17 cellular contexts compared by ENCODE assay signal in genomic region chr21:33069243-33069642, GRCh38. TPM values are rescaled to one million over a fixed set of nuclear protein-coding genes. Genes with fewer than 3 reads are reported as not detected.
DNase-seq lines count a peak whose midpoint lies in the region; ATAC-seq, FAIRE-seq and TF ChIP-seq lines count a peak whose summit lies in the region.
"Had no signal": no experiment of that assay in that cellular context is flagged by ENCODE, and none has a peak within 500 bp of the region (broad histone marks: within the 10 kb centered on the region; RNA-seq: fewer than 3 reads in every experiment).

No MANE protein-coding gene starts in this region.

- CTCF ChIA-PET in CD4-positive, alpha-beta memory T cell (lab: Charles Lee; ENCODE audit: partially characterized antibody) = no interaction called here

- H4K20me1 ChIP-seq in astrocyte (ENCODE audit: insufficient read depth, low read length) = no peaks in the 10 kb centered on the region

- H3K4me3 ChIP-seq in CD4-positive, alpha-beta memory T cell (ENCODE audit: low read length in 2 of 2) = no peak overlapping the region
- H3K4me3 ChIP-seq in astrocyte (ENCODE audit: insufficient read depth, low read depth, low read length) = no peak overlapping the region
- H3K4me3 ChIP-seq: GM23248, mucosa of descending colon had no signal

- H3K4me2 ChIP-seq in astrocyte (ENCODE audit: low read length) = no peak overlapping the region

- H3K4me1 ChIP-seq in CD4-positive, alpha-beta memory T cell (ENCODE audit: insufficient read depth, low read length) = peaks cover 15% of the 10 kb centered on the region
- no peaks in the 10 kb centered on the region for H3K4me1 ChIP-seq in astrocyte (ENCODE audit: insufficient read depth, low read length)

- peaks cover 57 to 64% of the 10 kb centered on the region in 2 donors for H3K27me3 Mint-ChIP-seq in CD4-positive, alpha-beta memory T cell
- H3K27me3 Mint-ChIP-seq in IgD-negative memory B cell (peaks cover 57% of the 10 kb centered on the region), astrocyte (ENCODE audit: low read depth, unreplicated experiment) (peaks cover 71% of the 10 kb centered on the region), natural killer cell (ENCODE audit: low read depth in 2 of 2) (peaks cover 67 to 70% of the 10 kb centered on the region in 2 donors)

- TF ChIP-seq CTCF in astrocyte (IDR thresholded peaks at IDR 0.05; ENCODE audit: insufficient read depth, low read depth, low read length) (no peak), natural killer cell (IDR thresholded peaks at IDR 0.05) (no peak)

- H3K36me3 ChIP-seq in CD4-positive, alpha-beta memory T cell (ENCODE audit: insufficient read depth, low read length) = no peaks in the 10 kb centered on the region
- no peaks in the 10 kb centered on the region for H3K36me3 ChIP-seq in astrocyte (ENCODE audit: insufficient read depth, low read length)
- H3K36me3 ChIP-seq: heart left ventricle, pancreas, upper lobe of left lung had no signal

- ATAC-seq in natural killer cell = no peak
- ATAC-seq in GM21390 (IDR thresholded peaks at IDR 0.05; ENCODE audit: unreplicated experiment) = no peak

- no peaks in the 10 kb centered on the region for H3K9me3 ChIP-seq in CD4-positive, alpha-beta memory T cell (ENCODE audit: control insufficient read depth in 1 of 2, low read length in 2 of 2)
- peaks cover 6% of the 10 kb centered on the region for H3K9me3 ChIP-seq in astrocyte (ENCODE audit: insufficient read depth, low read depth, low read length)
- H3K9me3 ChIP-seq: mucosa of descending colon, pancreas had no signal

- peaks cover 0 to 12% (median 4%) of the 10 kb centered on the region in 8 donors for H3K9me3 Mint-ChIP-seq in CD4-positive, alpha-beta memory T cell
- peaks cover 0 to 4% (median 4%) of the 10 kb centered on the region in 3 donors for H3K9me3 Mint-ChIP-seq in IgD-negative memory B cell
- peaks cover 9% of the 10 kb centered on the region for H3K9me3 Mint-ChIP-seq in astrocyte (ENCODE audit: unreplicated experiment)
- H3K9me3 Mint-ChIP-seq in natural killer cell = no peaks in the 10 kb centered on the region
- H3K9me3 Mint-ChIP-seq: activated CD4-positive, alpha-beta memory T cell treated with anti-CD3 and anti-CD28 coated beads, Interleukin-2, amount 10 ng/mL, durations not matched to agents 7 days and 5 days; stimulated activated naive CD8-positive, alpha-beta T cell treated with anti-CD3 and anti-CD28 coated beads, Interleukin-15, amount 100 ng/mL, for 72 hours had no signal

- intact Hi-C loops in CD4-positive, alpha-beta memory T cell (cut with micrococcal nuclease) = no loop called here
- intact Hi-C loops in natural killer cell (cut with micrococcal nuclease) = no loop called here

- no peak for DNase-seq in CD4-positive, alpha-beta memory T cell
- DNase-seq in astrocyte (ENCODE audit: low read depth) (no peak), natural killer cell (no peak), substantia nigra (lab: John Stamatoyannopoulos, UW) (no peak), NCI-H69 (lab: John Stamatoyannopoulos, UW) (no peak)
- DNase-seq: activated effector memory CD4-positive, alpha-beta T cell treated with Interleukin-2 at 50 U/mL for 16 hours had no signal

- no peak overlapping the region for H2AFZ ChIP-seq in astrocyte (ENCODE audit: low read depth, low read length)
- H2AFZ ChIP-seq: GM23248 had no signal

- no peak overlapping the region for H3K9ac ChIP-seq in astrocyte (ENCODE audit: low read length)
- H3K9ac ChIP-seq: GM23248 had no signal

- no peak for FAIRE-seq in astrocyte (lab: Jason Lieb, UNC)
- FAIRE-seq: pancreas had no signal

- H3K4me3 Mint-ChIP-seq in CD4-positive, alpha-beta memory T cell = peak overlapping the region; percentile 24 to 77 (median 50)
- H3K4me3 Mint-ChIP-seq in IgD-negative memory B cell (peak overlapping the region in 3 of 4 donors; percentile 11 to 31 (median 12)), astrocyte (ENCODE audit: unreplicated experiment) (peak overlapping the region; percentile 54), natural killer cell (peak overlapping the region; percentile 61)
- H3K4me3 Mint-ChIP-seq: activated CD4-positive, alpha-beta memory T cell treated with anti-CD3 and anti-CD28 coated beads, Interleukin-2, amount 10 ng/mL, durations not matched to agents 7 days and 5 days had no signal

- no peak overlapping the region for H3K27ac Mint-ChIP-seq in CD4-positive, alpha-beta memory T cell
- H3K27ac Mint-ChIP-seq in IgD-negative memory B cell (no peak overlapping the region), astrocyte (ENCODE audit: unreplicated experiment) (no peak overlapping the region), natural killer cell (no peak overlapping the region)
- H3K27ac Mint-ChIP-seq: activated CD4-positive, alpha-beta memory T cell treated with anti-CD3 and anti-CD28 coated beads, Interleukin-2, amount 10 ng/mL, durations not matched to agents 7 days and 5 days; stimulated activated naive CD8-positive, alpha-beta T cell treated with anti-CD3 and anti-CD28 coated beads, Interleukin-15, amount 100 ng/mL, for 72 hours had no signal

- H3K79me2 ChIP-seq in astrocyte (ENCODE audit: insufficient read depth, low read length) = no peaks in the 10 kb centered on the region

- peaks cover 30% of the 10 kb centered on the region for H3K27me3 ChIP-seq in CD4-positive, alpha-beta memory T cell (ENCODE audit: insufficient read depth, low read length)
- peaks cover 86% of the 10 kb centered on the region for H3K27me3 ChIP-seq in astrocyte (ENCODE audit: insufficient read depth, low read length)

- POLR2A ChIA-PET in CD4-positive, alpha-beta memory T cell (lab: Charles Lee; ENCODE audit: partially characterized antibody) = no interaction called here

- H3K36me3 Mint-ChIP-seq in CD4-positive, alpha-beta memory T cell = no peaks in the 10 kb centered on the region
- no peaks in the 10 kb centered on the region for H3K36me3 Mint-ChIP-seq in IgD-negative memory B cell
- H3K36me3 Mint-ChIP-seq in astrocyte (ENCODE audit: low read depth, unreplicated experiment) = no peaks in the 10 kb centered on the region
- no peaks in the 10 kb centered on the region for H3K36me3 Mint-ChIP-seq in natural killer cell

- no peak overlapping the region for H3K27ac ChIP-seq in CD4-positive, alpha-beta memory T cell (ENCODE audit: low read depth, low read length)
- H3K27ac ChIP-seq in astrocyte (ENCODE audit: low read depth, low read length) (no peak overlapping the region), substantia nigra (ENCODE audit: low read depth, low read length, poor library complexity, severe bottlenecking) (no peak overlapping the region)
- H3K27ac ChIP-seq: GM23248, heart left ventricle, pancreas had no signal

- peaks cover 7 to 26% (median 15%) of the 10 kb centered on the region in 4 donors for H3K4me1 Mint-ChIP-seq in CD4-positive, alpha-beta memory T cell
- peaks cover 2 to 9% (median 4%) of the 10 kb centered on the region in 3 donors for H3K4me1 Mint-ChIP-seq in IgD-negative memory B cell
- H3K4me1 Mint-ChIP-seq in astrocyte (ENCODE audit: low read depth, unreplicated experiment) = peaks cover 3% of the 10 kb centered on the region
- peaks cover 9 to 15% of the 10 kb centered on the region in 2 donors for H3K4me1 Mint-ChIP-seq in natural killer cell

RNA-seq across cellular contexts. Expression of gene OLIG1, which starts 0.7 kb away (rescaled TPM):
- total RNA-seq in CD4-positive, alpha-beta memory T cell = not detected
- not detected for polyA plus RNA-seq in CD4-positive, alpha-beta memory T cell
- polyA plus RNA-seq in IgD-negative memory B cell = not detected
- total RNA-seq in astrocyte = not detected in 2 replicates
- 1 to 10 TPM in 1 of 3 donors, under 1 TPM in 2; 0.47 to 1.4 (median 0.48) TPM for total RNA-seq in natural killer cell
- total RNA-seq: activated CD4-positive, alpha-beta memory T cell treated with anti-CD3 and anti-CD28 coated beads, Interleukin-2, amount 10 ng/mL, durations not matched to agents 7 days and 5 days; GM23248; mucosa of descending colon; T-helper 1 cell treated with Interleukin-12 subunit alpha and Interleukin-12 subunit beta and Interleukin-4 antibody, amounts not matched to agents 30 ng/mL and 1 ng/mL, for 36 hours had no signal
- polyA plus RNA-seq: GM23248 had no signal

RNA-seq across cellular contexts. Expression of gene OLIG2, which starts 43.5 kb away (rescaled TPM):
- not detected for total RNA-seq in CD4-positive, alpha-beta memory T cell
- polyA plus RNA-seq in CD4-positive, alpha-beta memory T cell = not detected
- polyA plus RNA-seq in IgD-negative memory B cell = not detected
- total RNA-seq in astrocyte = 2.5 and 2.6 TPM in 2 replicates
- not detected for total RNA-seq in natural killer cell
- total RNA-seq: activated CD4-positive, alpha-beta memory T cell treated with anti-CD3 and anti-CD28 coated beads, Interleukin-2, amount 10 ng/mL, durations not matched to agents 7 days and 5 days; GM23248; heart left ventricle; left ventricle myocardium superior; mucosa of descending colon; T-helper 1 cell treated with Interleukin-12 subunit alpha and Interleukin-12 subunit beta and Interleukin-4 antibody, amounts not matched to agents 30 ng/mL and 1 ng/mL, for 36 hours; upper lobe of left lung had no signal
- polyA plus RNA-seq: GM23248, heart left ventricle, pancreas had no signal
